In the genomic region with DNA sequence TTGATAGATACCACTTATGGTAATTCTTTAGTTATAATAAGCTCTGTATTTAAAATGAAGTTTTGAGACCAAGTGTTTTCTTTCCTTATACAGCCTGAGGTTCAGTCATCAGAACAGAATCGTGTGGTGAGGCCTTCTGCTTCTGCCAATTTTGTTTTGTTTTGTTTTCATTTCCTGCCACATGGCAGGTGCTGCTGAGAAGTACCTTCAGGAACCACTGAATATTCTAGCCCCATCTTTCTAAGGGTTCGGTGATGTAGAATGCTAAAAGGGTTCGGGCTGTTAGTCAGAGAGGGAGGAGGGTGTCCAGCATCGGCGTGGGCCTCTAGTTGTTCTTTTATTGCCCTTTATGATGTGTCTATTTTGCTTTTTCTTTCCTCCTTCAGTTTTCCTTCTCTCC, we compare ENCODE assay signal across 9 cellular contexts. TPM values are rescaled to one million over a fixed set of nuclear protein-coding genes. Genes with fewer than 3 reads are reported as not detected.
DNase-seq lines count a peak whose midpoint lies in the region; ATAC-seq and TF ChIP-seq lines count a peak whose summit lies in the region.
"Had no signal": no experiment of that assay in that cellular context is flagged by ENCODE, and none has a peak within 500 bp of the region (broad histone marks: within the 10 kb centered on the region; RNA-seq: fewer than 3 reads in every experiment).

No MANE protein-coding gene starts in this region.

- peak overlapping the region; percentile 73 to 81 for H3K4me3 Mint-ChIP-seq in activated T-cell treated with anti-CD3 and anti-CD28 coated beads, Interleukin-2, amount 50 U/mL, for 72 hours
- H3K4me3 Mint-ChIP-seq in osteocyte (ENCODE audit: unreplicated experiment): no peak overlapping the region

- H3K27ac Mint-ChIP-seq in activated T-cell treated with anti-CD3 and anti-CD28 coated beads, Interleukin-2, amount 50 U/mL, for 72 hours: peak overlapping the region; percentile 94
- H3K27ac Mint-ChIP-seq in osteocyte (ENCODE audit: unreplicated experiment): peak overlapping the region; percentile 77

- H3K4me1 Mint-ChIP-seq in activated T-cell treated with anti-CD3 and anti-CD28 coated beads, Interleukin-2, amount 50 U/mL, for 72 hours (ENCODE audit: low read depth): peaks cover 69% of the 10 kb centered on the region
- H3K4me1 Mint-ChIP-seq in osteocyte (ENCODE audit: unreplicated experiment): peaks cover 45% of the 10 kb centered on the region

- H3K36me3 Mint-ChIP-seq in activated T-cell treated with anti-CD3 and anti-CD28 coated beads, Interleukin-2, amount 50 U/mL, for 72 hours (ENCODE audit: insufficient read depth in 2 of 2): peaks cover 0 to 2% of the 10 kb centered on the region in 2 donors
- H3K36me3 Mint-ChIP-seq in osteocyte (ENCODE audit: unreplicated experiment): peaks cover 6% of the 10 kb centered on the region

- H3K9me3 Mint-ChIP-seq in activated T-cell treated with anti-CD3 and anti-CD28 coated beads, Interleukin-2, amount 50 U/mL, for 72 hours: no peaks in the 10 kb centered on the region
- H3K9me3 Mint-ChIP-seq in osteocyte (ENCODE audit: unreplicated experiment): no peaks in the 10 kb centered on the region

- DNase-seq in DMS 273 (lab: John Stamatoyannopoulos, UW; ENCODE audit: unreplicated experiment): peak; percentile 33
- no peak for DNase-seq in DMS 273 treated with DMSO at 0.1 percent for 48 hours (lab: John Stamatoyannopoulos, UW)
- DNase-seq in activated T-cell treated with anti-CD3 and anti-CD28 coated beads, Interleukin-2, amount 50 U/mL, for 72 hours: peak; percentile 39 to 41
- no peak for DNase-seq in osteocyte (ENCODE audit: extremely low spot score, unreplicated experiment)
- DNase-seq in hippocampal formation (lab: John Stamatoyannopoulos, UW): no peak
- no peak for DNase-seq in NCI-H1930 (lab: John Stamatoyannopoulos, UW)
- no peak for DNase-seq in COLO668 (lab: John Stamatoyannopoulos, UW; ENCODE audit: unreplicated experiment)
- DNase-seq: testis had no signal

- no peak for TF ChIP-seq CTCF in osteocyte (IDR thresholded peaks at IDR 0.05)

- peak; percentile 64 for ATAC-seq in HG02798 (IDR thresholded peaks at IDR 0.05; ENCODE audit: poor library complexity, unreplicated experiment)
- peak; percentile 91 to 96 for ATAC-seq in activated T-cell treated with anti-CD3 and anti-CD28 coated beads, Interleukin-2, amount 50 U/mL, for 72 hours (replicated peaks in 1 of 2)

- no peaks in the 10 kb centered on the region for H3K27me3 Mint-ChIP-seq in activated T-cell treated with anti-CD3 and anti-CD28 coated beads, Interleukin-2, amount 50 U/mL, for 72 hours (ENCODE audit: low read depth)
- no peaks in the 10 kb centered on the region for H3K27me3 Mint-ChIP-seq in osteocyte (ENCODE audit: unreplicated experiment)

RNA-seq across cellular contexts. Expression of a gene that starts 25.8 kb away (rescaled TPM):
- 10 to 100 TPM; 62.5 to 65.3 TPM for total RNA-seq in activated T-cell treated with anti-CD3 and anti-CD28 coated beads, Interleukin-2, amount 50 U/mL, for 72 hours
- 47.4 and 50.3 TPM in 2 replicates for total RNA-seq in osteocyte

Comparison
In these comparisons a context has a peak if more than half of its experiments do, and no peak if none do; other contexts are left out.
1. DNase-seq: peak in DMS 273 (single experiment) and activated T-cell treated with anti-CD3 and anti-CD28 coated beads, Interleukin-2, amount 50 U/mL, for 72 hours (2 of 2); none in DMS 273 treated with DMSO at 0.1 percent for 48 hours (single experiment), osteocyte (single experiment), hippocampal formation (0 of 2), NCI-H1930 (0 of 2) and COLO668 (single experiment).